In the genomic region with DNA sequence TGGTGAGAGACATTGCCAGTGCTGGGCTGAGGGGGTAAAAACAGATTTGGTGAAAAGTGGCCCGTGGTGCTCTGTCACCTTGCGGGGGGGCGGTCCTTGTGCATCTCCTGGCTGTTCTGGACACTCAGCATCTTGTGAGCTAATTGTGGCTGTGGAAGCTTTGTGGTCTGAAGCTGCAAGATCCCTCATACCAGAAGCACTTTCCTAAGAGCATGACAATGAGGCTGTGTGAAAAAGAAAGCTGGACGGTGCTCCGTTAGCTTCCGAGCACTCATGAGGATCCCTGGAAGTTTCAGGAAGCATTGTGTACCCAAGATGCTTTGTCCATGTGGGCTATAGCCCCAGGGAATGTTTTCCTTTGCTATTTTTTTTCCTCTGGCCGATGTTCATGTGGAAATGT, we compare ENCODE assay signal across 17 cellular contexts.
A peak's percentile ranks its signal among the peaks of the same experiment; 100 is the strongest.
DNase-seq lines count a peak whose midpoint lies in the region; ATAC-seq and TF ChIP-seq lines count a peak whose summit lies in the region.
"Had no signal": no experiment of that assay in that cellular context is flagged by ENCODE, and none has a peak within 500 bp of the region (broad histone marks: within the 10 kb centered on the region; RNA-seq: fewer than 3 reads in every experiment).

No MANE protein-coding gene starts in this region.

- H3K36me3 Mint-ChIP-seq in activated CD8-positive, alpha-beta T cell treated with anti-CD3 and anti-CD28 coated beads for 36 hours (ENCODE audit: low read depth): peaks cover 18% of the 10 kb centered on the region
- peaks cover 15% of the 10 kb centered on the region for H3K36me3 Mint-ChIP-seq in activated CD8-positive, alpha-beta T cell treated with anti-CD3 and anti-CD28 coated beads, Interleukin-2, amount 10 ng/mL, durations not matched to agents 7 days and 5 days (ENCODE audit: low read depth)
- H3K36me3 Mint-ChIP-seq: CD8-positive, alpha-beta T cell had no signal

- H3K9me3 ChIP-seq in vagina: no peaks in the 10 kb centered on the region

- in situ Hi-C loops in SK-MEL-5 (cut with HindIII; ENCODE audit: low pct_unique_long_range_greater_than_20kb, low sequenced_read_pairs): no loop called here

- H3K4me1 Mint-ChIP-seq in activated CD8-positive, alpha-beta T cell treated with anti-CD3 and anti-CD28 coated beads for 36 hours (ENCODE audit: low read depth): peaks cover 38% of the 10 kb centered on the region
- peaks cover 4% of the 10 kb centered on the region for H3K4me1 Mint-ChIP-seq in activated CD8-positive, alpha-beta T cell treated with anti-CD3 and anti-CD28 coated beads, Interleukin-2, amount 10 ng/mL, durations not matched to agents 7 days and 5 days (ENCODE audit: low read depth)

- H3K27ac Mint-ChIP-seq in activated CD8-positive, alpha-beta T cell treated with anti-CD3 and anti-CD28 coated beads for 36 hours: peak overlapping the region; percentile 72
- H3K27ac Mint-ChIP-seq in activated CD8-positive, alpha-beta T cell treated with anti-CD3 and anti-CD28 coated beads, Interleukin-2, amount 10 ng/mL, durations not matched to agents 7 days and 5 days: no peak overlapping the region
- H3K27ac Mint-ChIP-seq: CD8-positive, alpha-beta T cell had no signal

- H3K4me3 ChIP-seq in choroid plexus epithelial cell (ENCODE audit: low read depth, low read length) (no peak overlapping the region), vagina (no peak overlapping the region)

- no peak for ATAC-seq in activated CD8-positive, alpha-beta T cell treated with anti-CD3 and anti-CD28 coated beads for 36 hours
- no peak for ATAC-seq in activated CD8-positive, alpha-beta T cell treated with anti-CD3 and anti-CD28 coated beads, Interleukin-2, amount 10 ng/mL, durations not matched to agents 7 days and 5 days
- ATAC-seq: CD8-positive, alpha-beta T cell had no signal

- H3K27ac ChIP-seq in vagina: no peak overlapping the region

- H3K4me3 Mint-ChIP-seq in activated CD8-positive, alpha-beta T cell treated with anti-CD3 and anti-CD28 coated beads for 36 hours: no peak overlapping the region
- no peak overlapping the region for H3K4me3 Mint-ChIP-seq in activated CD8-positive, alpha-beta T cell treated with anti-CD3 and anti-CD28 coated beads, Interleukin-2, amount 10 ng/mL, durations not matched to agents 7 days and 5 days
- H3K4me3 Mint-ChIP-seq: CD8-positive, alpha-beta T cell had no signal

- intact Hi-C loops in activated CD8-positive, alpha-beta T cell treated with anti-CD3 and anti-CD28 coated beads for 36 hours (cut with micrococcal nuclease): loop anchor here (10.0 kb wide), 1 partner anchor 45 kb away; no protein-coding TSS in a partner anchor
- intact Hi-C loops in posterior vena cava (cut with DNase I) (no loop called here), vagina (cut with DNase I) (no loop called here)

- POLR2A ChIA-PET in activated CD8-positive, alpha-beta T cell treated with anti-CD3 and anti-CD28 coated beads for 36 hours (lab: Charles Lee): interaction anchor here (1.1 kb wide), 1 partner anchor 32 kb away, joined by 3 read pairs; no protein-coding TSS in a partner anchor
- POLR2A ChIA-PET in activated CD8-positive, alpha-beta T cell treated with anti-CD3 and anti-CD28 coated beads, Interleukin-2, amount 10 ng/mL, durations not matched to agents 7 days and 5 days (lab: Charles Lee): no interaction called here

- TF ChIP-seq CTCF in activated CD8-positive, alpha-beta T cell treated with anti-CD3 and anti-CD28 coated beads for 36 hours (IDR thresholded peaks at IDR 0.05): no peak
- TF ChIP-seq CTCF in choroid plexus epithelial cell (conservative IDR thresholded peaks at IDR 0.05; ENCODE audit: low read depth, low read length): no peak
- TF ChIP-seq CTCF in vagina (IDR thresholded peaks at IDR 0.05): no peak

- TF ChIP-seq POLR2A in vagina (IDR thresholded peaks at IDR 0.05): no peak

- DNase-seq in activated CD8-positive, alpha-beta T cell treated with anti-CD3 and anti-CD28 coated beads for 36 hours: no peak
- DNase-seq in activated CD8-positive, alpha-beta T cell treated with anti-CD3 and anti-CD28 coated beads, Interleukin-2, amount 10 ng/mL, durations not matched to agents 7 days and 5 days: no peak
- DNase-seq in SK-MEL-5 (ENCODE audit: low read depth, low spot score): peak; percentile 38
- DNase-seq in choroid plexus epithelial cell (ENCODE audit: low read depth): peak; percentile 22
- DNase-seq in posterior vena cava (ENCODE audit: low spot score): peak; percentile 59
- no peak for DNase-seq in HUDEP-2 (lab: John Stamatoyannopoulos, UW; ENCODE audit: unreplicated experiment in 76 of 76)
- no peak for DNase-seq in iPS-NIHi7 (ENCODE audit: extremely low spot score)
- DNase-seq in vagina (ENCODE audit: extremely low spot score in 2 of 2): no peak
- DNase-seq: CD8-positive, alpha-beta T cell; NCI-H1417 treated with DMSO at 0.1 percent for 48 hours; NCI-H187 treated with DMSO at 0.1 percent for 48 hours; NCI-H226; NCI-H524; NCI-H82; PC-3; RPMI8226; SHP77 treated with DMSO at 0.1 percent for 48 hours had no signal

- no peaks in the 10 kb centered on the region for H3K27me3 ChIP-seq in vagina

- peaks cover 3% of the 10 kb centered on the region for H3K27me3 Mint-ChIP-seq in activated CD8-positive, alpha-beta T cell treated with anti-CD3 and anti-CD28 coated beads for 36 hours
- peaks cover 3% of the 10 kb centered on the region for H3K27me3 Mint-ChIP-seq in activated CD8-positive, alpha-beta T cell treated with anti-CD3 and anti-CD28 coated beads, Interleukin-2, amount 10 ng/mL, durations not matched to agents 7 days and 5 days (ENCODE audit: low read depth)

- no peaks in the 10 kb centered on the region for H3K36me3 ChIP-seq in vagina

- peaks cover 14% of the 10 kb centered on the region for H3K9me3 Mint-ChIP-seq in activated CD8-positive, alpha-beta T cell treated with anti-CD3 and anti-CD28 coated beads for 36 hours
- peaks cover 11% of the 10 kb centered on the region for H3K9me3 Mint-ChIP-seq in activated CD8-positive, alpha-beta T cell treated with anti-CD3 and anti-CD28 coated beads, Interleukin-2, amount 10 ng/mL, durations not matched to agents 7 days and 5 days (ENCODE audit: insufficient read depth)

- peaks cover 16% of the 10 kb centered on the region for H3K4me1 ChIP-seq in vagina

- CTCF ChIA-PET in activated CD8-positive, alpha-beta T cell treated with anti-CD3 and anti-CD28 coated beads for 36 hours (lab: Charles Lee): no interaction called here
- CTCF ChIA-PET in activated CD8-positive, alpha-beta T cell treated with anti-CD3 and anti-CD28 coated beads, Interleukin-2, amount 10 ng/mL, durations not matched to agents 7 days and 5 days (lab: Charles Lee): interaction anchor here (0.7 kb wide), 1 partner anchor 9 kb away, joined by 3 read pairs; no protein-coding TSS in a partner anchor

Comparison
In these comparisons a context has a peak if more than half of its experiments do, and no peak if none do; other contexts are left out.
1. DNase-seq: peak in SK-MEL-5 (single experiment), choroid plexus epithelial cell (single experiment) and posterior vena cava (single experiment); none in activated CD8-positive, alpha-beta T cell treated with anti-CD3 and anti-CD28 coated beads for 36 hours (single experiment), activated CD8-positive, alpha-beta T cell treated with anti-CD3 and anti-CD28 coated beads, Interleukin-2, amount 10 ng/mL, durations not matched to agents 7 days and 5 days (single experiment), HUDEP-2 (0 of 76), iPS-NIHi7 (single experiment) and vagina (0 of 2).